ENCODE assay signal across 1 cellular context in genomic region chr16:86075839-86076440, GRCh38.
TF ChIP-seq lines count a peak whose summit lies in the region.

No MANE protein-coding gene starts in this region.

TF ChIP-seq in IMR-90, 13 proteins besides CTCF, POLR2A, EP300 and RAD21 (continued from another document):
- TF ChIP-seq, protein P1, sequence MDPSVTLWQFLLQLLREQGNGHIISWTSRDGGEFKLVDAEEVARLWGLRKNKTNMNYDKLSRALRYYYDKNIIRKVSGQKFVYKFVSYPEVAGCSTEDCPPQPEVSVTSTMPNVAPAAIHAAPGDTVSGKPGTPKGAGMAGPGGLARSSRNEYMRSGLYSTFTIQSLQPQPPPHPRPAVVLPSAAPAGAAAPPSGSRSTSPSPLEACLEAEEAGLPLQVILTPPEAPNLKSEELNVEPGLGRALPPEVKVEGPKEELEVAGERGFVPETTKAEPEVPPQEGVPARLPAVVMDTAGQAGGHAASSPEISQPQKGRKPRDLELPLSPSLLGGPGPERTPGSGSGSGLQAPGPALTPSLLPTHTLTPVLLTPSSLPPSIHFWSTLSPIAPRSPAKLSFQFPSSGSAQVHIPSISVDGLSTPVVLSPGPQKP (IDR thresholded peaks at IDR 0.05; ENCODE audit: borderline replicate concordance, low read depth, low read length) = no peak
- TF ChIP-seq CEBPB (IDR thresholded peaks at IDR 0.05; ENCODE audit: low read depth, low read length) (no peak), MAFK (IDR thresholded peaks at IDR 0.05; ENCODE audit: low read depth, low read length) (no peak)
TF ChIP-seq in IMR-90: peak in this region for 0.
